ENCODE assay signal across 24 cellular contexts in the genomic region with DNA sequence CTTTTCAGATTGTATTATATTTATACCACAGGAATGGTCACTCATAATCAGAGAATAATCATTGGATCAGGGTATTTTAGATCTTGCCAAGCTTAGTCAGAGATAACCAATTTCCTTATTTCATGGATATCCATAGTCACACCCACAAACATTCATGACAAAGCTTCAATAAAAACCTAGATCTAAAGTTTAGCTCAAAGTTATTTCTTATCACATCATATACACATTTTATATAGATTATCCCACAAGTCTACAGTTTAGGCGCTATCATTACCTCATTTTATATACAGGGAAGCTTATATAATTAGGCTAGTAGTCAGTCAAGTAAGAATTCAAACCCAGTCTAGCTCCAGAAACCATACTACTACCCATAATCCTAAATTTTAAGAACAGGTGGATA.
"Had no signal": no experiment of that assay in that cellular context is flagged by ENCODE, and none has a peak within 500 bp of the region (broad histone marks: within the 10 kb centered on the region; RNA-seq: fewer than 3 reads in every experiment).

No MANE protein-coding gene starts in this region.

- H3K36me3 ChIP-seq: left ventricle myocardium inferior, ovary, right atrium auricular region, right lobe of liver, suprapubic skin, thoracic aorta, tibial artery, uterus had no signal

- ATAC-seq: naive thymus-derived CD4-positive, alpha-beta T cell; natural killer cell treated with Interleukin-12 subunit alpha and Interleukin-12 subunit beta and Interleukin-15 and Interleukin-18, amount 100 ng/mL, for 72 hours; right lobe of liver; stimulated activated effector memory CD8-positive, alpha-beta T cell treated with anti-CD3 and anti-CD28 coated beads, Interleukin-12 subunit alpha, Interleukin-12 subunit beta, amount 100 ng/mL, for 72 hours had no signal

- DNase-seq: hypothalamus; immature natural killer cell; kidney; left ventricle myocardium inferior; naive thymus-derived CD4-positive, alpha-beta T cell; ovary; right lobe of liver; stimulated activated CD4-positive, alpha-beta T cell treated with anti-CD3 and anti-CD28 coated beads, Interleukin-12 subunit alpha, Interleukin-12 subunit beta, amount 100 ng/mL, for 4 hours; stimulated activated CD4-positive, alpha-beta T cell treated with anti-CD3 and anti-CD28 coated beads, Interleukin-15, amount 100 ng/mL, for 24 hours; stimulated activated CD4-positive, alpha-beta T cell treated with anti-CD3 and anti-CD28 coated beads, Interleukin-2, amount 100 ng/mL, for 24 hours; stimulated activated CD4-positive, alpha-beta T cell treated with anti-CD3 and anti-CD28 coated beads, Interleukin-4, amount 100 ng/mL, for 24 hours; stimulated activated naive CD4-positive, alpha-beta T cell; tibial artery; uterus had no signal

- H3K4me3 Mint-ChIP-seq: immature natural killer cell; mesothelial cell of epicardium; naive thymus-derived CD4-positive, alpha-beta T cell; natural killer cell treated with Interleukin-12 subunit alpha and Interleukin-12 subunit beta and Interleukin-15 and Interleukin-18, amount 100 ng/mL, for 72 hours; stimulated activated effector memory CD8-positive, alpha-beta T cell treated with anti-CD3 and anti-CD28 coated beads, Interleukin-12 subunit alpha, Interleukin-12 subunit beta, amount 100 ng/mL, for 72 hours; stimulated activated naive CD8-positive, alpha-beta T cell treated with anti-CD3 and anti-CD28 coated beads, Interleukin-15, Interleukin-2, amounts not matched to agents 100 ng/mL and 50 ng/mL, for 24 hours; type B pancreatic cell had no signal

- H3K27me3 Mint-ChIP-seq: naive thymus-derived CD4-positive, alpha-beta T cell; natural killer cell treated with Interleukin-12 subunit alpha and Interleukin-12 subunit beta and Interleukin-15 and Interleukin-18, amount 100 ng/mL, for 72 hours; progenitor cell of endocrine pancreas; stimulated activated naive CD8-positive, alpha-beta T cell treated with anti-CD3 and anti-CD28 coated beads, Interleukin-15, Interleukin-2, amounts not matched to agents 100 ng/mL and 50 ng/mL, for 24 hours; type B pancreatic cell had no signal

- H3K9me3 ChIP-seq: left ventricle myocardium inferior, ovary, right atrium auricular region, right lobe of liver, suprapubic skin, thoracic aorta, tibial artery, uterus had no signal

- H3K4me1 Mint-ChIP-seq: immature natural killer cell; stimulated activated effector memory CD8-positive, alpha-beta T cell treated with anti-CD3 and anti-CD28 coated beads, Interleukin-12 subunit alpha, Interleukin-12 subunit beta, amount 100 ng/mL, for 72 hours had no signal

- H3K36me3 Mint-ChIP-seq: mesothelial cell of epicardium; natural killer cell treated with Interleukin-12 subunit alpha and Interleukin-12 subunit beta and Interleukin-15 and Interleukin-18, amount 100 ng/mL, for 72 hours; stimulated activated effector memory CD8-positive, alpha-beta T cell treated with anti-CD3 and anti-CD28 coated beads, Interleukin-12 subunit alpha, Interleukin-12 subunit beta, amount 100 ng/mL, for 72 hours had no signal

- H3K27ac ChIP-seq: left ventricle myocardium inferior, ovary, right atrium auricular region, right lobe of liver, suprapubic skin, thoracic aorta, tibial artery, uterus had no signal

- H3K27me3 ChIP-seq: ovary, right atrium auricular region, right lobe of liver, suprapubic skin, tibial artery, uterus had no signal

- H3K27ac Mint-ChIP-seq: immature natural killer cell; mesothelial cell of epicardium; naive thymus-derived CD4-positive, alpha-beta T cell; natural killer cell treated with Interleukin-12 subunit alpha and Interleukin-12 subunit beta and Interleukin-15 and Interleukin-18, amount 100 ng/mL, for 72 hours; progenitor cell of endocrine pancreas; stimulated activated effector memory CD8-positive, alpha-beta T cell treated with anti-CD3 and anti-CD28 coated beads, Interleukin-12 subunit alpha, Interleukin-12 subunit beta, amount 100 ng/mL, for 72 hours; stimulated activated naive CD8-positive, alpha-beta T cell treated with anti-CD3 and anti-CD28 coated beads, Interleukin-15, Interleukin-2, amounts not matched to agents 100 ng/mL and 50 ng/mL, for 24 hours; type B pancreatic cell had no signal

- H3K4me3 ChIP-seq: left ventricle myocardium inferior, lung, ovary, right atrium auricular region, right lobe of liver, suprapubic skin, tibial artery, uterus had no signal

- H3K4me1 ChIP-seq: right lobe of liver, suprapubic skin, uterus had no signal
